ENCODE assay signal across 16 cellular contexts in genomic region chr17:80133626-80133970, GRCh38. TPM values are rescaled to one million over a fixed set of nuclear protein-coding genes. Genes with fewer than 3 reads are reported as not detected.
"Had no signal": no experiment of that assay in that cellular context is flagged by ENCODE, and none has a peak within 500 bp of the region (broad histone marks: within the 10 kb centered on the region; RNA-seq: fewer than 3 reads in every experiment).

No MANE protein-coding gene starts in this region.

- DNase-seq: activated CD4-positive, alpha-beta T cell treated with anti-CD3 and anti-CD28 coated beads, Interleukin-2, amount 10 ng/mL, durations not matched to agents 7 days and 5 days; activated CD4-positive, CD25-positive, alpha-beta regulatory T cell; activated gamma-delta T cell treated with Interleukin-2 at 50 U/mL for 16 hours; body of pancreas; effector memory CD4-positive, alpha-beta T cell; erythroblast; left ventricle myocardium superior; mesendoderm; ovary; small intestine; transverse colon had no signal

- H2AFZ ChIP-seq: hepatocyte had no signal

- H3K27ac Mint-ChIP-seq: activated CD4-positive, alpha-beta T cell treated with anti-CD3 and anti-CD28 coated beads, Interleukin-2, amount 10 ng/mL, durations not matched to agents 7 days and 5 days; T-helper 1 cell treated with Interleukin-12 subunit alpha and Interleukin-12 subunit beta and Interleukin-4 antibody, amounts not matched to agents 30 μg/mL and 1 μg/mL, for 36 hours had no signal

- H3K4me2 ChIP-seq: hepatocyte had no signal

- H3K4me3 ChIP-seq: body of pancreas, hepatocyte, ovary, transverse colon had no signal

- ATAC-seq: body of pancreas, left ventricle myocardium superior had no signal

- H3K4me1 Mint-ChIP-seq: activated CD4-positive, alpha-beta T cell treated with anti-CD3 and anti-CD28 coated beads, Interleukin-2, amount 10 ng/mL, durations not matched to agents 7 days and 5 days; central memory CD8-positive, alpha-beta T cell; neural crest cell had no signal

- H3K9me3 ChIP-seq: body of pancreas, ovary, transverse colon had no signal

- H3K79me2 ChIP-seq: hepatocyte had no signal

- H3K27ac ChIP-seq: body of pancreas, hepatocyte, ovary, transverse colon had no signal

- H3K9me3 Mint-ChIP-seq: activated CD4-positive, alpha-beta T cell treated with anti-CD3 and anti-CD28 coated beads, Interleukin-2, amount 10 ng/mL, durations not matched to agents 7 days and 5 days; central memory CD8-positive, alpha-beta T cell; neural crest cell; T-helper 1 cell treated with Interleukin-12 subunit alpha and Interleukin-12 subunit beta and Interleukin-4 antibody, amounts not matched to agents 30 μg/mL and 1 μg/mL, for 36 hours had no signal

- H3K4me3 Mint-ChIP-seq: activated CD4-positive, alpha-beta T cell treated with anti-CD3 and anti-CD28 coated beads, Interleukin-2, amount 10 ng/mL, durations not matched to agents 7 days and 5 days; central memory CD8-positive, alpha-beta T cell; neural crest cell; T-helper 1 cell treated with Interleukin-12 subunit alpha and Interleukin-12 subunit beta and Interleukin-4 antibody, amounts not matched to agents 30 μg/mL and 1 μg/mL, for 36 hours had no signal

- H3K27me3 ChIP-seq: body of pancreas, hepatocyte, ovary, transverse colon had no signal

RNA-seq across cellular contexts. Expression of gene CARD14, which starts 36.2 kb away (rescaled TPM):
- total RNA-seq: activated CD4-positive, alpha-beta T cell treated with anti-CD3 and anti-CD28 coated beads, Interleukin-2, amount 10 ng/mL, durations not matched to agents 7 days and 5 days; body of pancreas; kidney epithelial cell; left ventricle myocardium superior had no signal
